ENCODE assay signal across 21 cellular contexts in genomic region chr3:31777887-31778286, GRCh38.
DNase-seq lines count a peak whose midpoint lies in the region; ATAC-seq, FAIRE-seq and TF ChIP-seq lines count a peak whose summit lies in the region.
"Had no signal": no experiment of that assay in that cellular context is flagged by ENCODE, and none has a peak within 500 bp of the region (broad histone marks: within the 10 kb centered on the region; RNA-seq: fewer than 3 reads in every experiment).

No MANE protein-coding gene starts in this region.

- DNase-seq in HepG2 (ENCODE audit: low spot score) (no peak), right lobe of liver (no peak), RWPE1 (ENCODE audit: low spot score) (no peak), epithelial cell of prostate (ENCODE audit: low read depth, low spot score) (no peak), NCI-H226 (no peak), putamen (ENCODE audit: low spot score) (no peak), C1 segment of cervical spinal cord (lab: John Stamatoyannopoulos, UW) (no peak), NCI-H748 (lab: John Stamatoyannopoulos, UW; ENCODE audit: unreplicated experiment) (no peak)
- DNase-seq: 8988T; BE2C; CD4-positive, alpha-beta T cell; DMS153; MG63; NCI-H1048; NCI-H1436; NCI-H2029; NCI-H2171 treated with DMSO at 0.1 percent for 48 hours; NCI-H446 treated with DMSO at 0.1 percent for 48 hours; NCI-H748 treated with DMSO at 0.1 percent for 48 hours; SW 1271 had no signal

- no peaks in the 10 kb centered on the region for H3K79me2 ChIP-seq in HepG2 (ENCODE audit: insufficient read depth, low read length)

- POLR2A ChIA-PET in HepG2 (lab: Yijun Ruan, JAX), result no interaction called here
- POLR2A ChIA-PET in RWPE1 (lab: Yijun Ruan, JAX; ENCODE audit: low non-redundant PET), result no interaction called here

- no peak overlapping the region for H2AFZ ChIP-seq in HepG2 (ENCODE audit: low read length)

- TF ChIP-seq CTCF in HepG2 (CRISPR knock-in tag; IDR thresholded peaks at IDR 0.05), result no peak
- no peak for TF ChIP-seq CTCF in right lobe of liver (IDR thresholded peaks at IDR 0.05)
- TF ChIP-seq CTCF in RWPE1 (conservative IDR thresholded peaks at IDR 0.05; ENCODE audit: low read depth), result no peak

- in situ Hi-C loops in HepG2 (cut with HindIII; ENCODE audit: extremely low pct_ligation_motif_present, low pct_unique_long_range_greater_than_20kb), result no loop called here

- no TSS peak for BruUV-seq in HepG2 (replicated peaks; lab: Mats Ljungman, UMichigan)

- intact Hi-C loops in HepG2 (cut with micrococcal nuclease; ENCODE audit: unreplicated experiment) (no loop called here), right lobe of liver (cut with DNase I) (no loop called here)

- 0 out of 2 replicates have a peak, but pooled peaks cover 3% of the 10 kb centered on the region for H4K20me1 ChIP-seq in HepG2 (ENCODE audit: insufficient read depth, low read length)

- CTCF ChIA-PET in HepG2 (lab: Yijun Ruan, JAX; ENCODE audit: low intra/inter-chr PET ratio, low total read pairs) (no interaction called here), RWPE1 (lab: Yijun Ruan, JAX) (no interaction called here)

- peaks cover 32% of the 10 kb centered on the region for H3K4me1 ChIP-seq in HepG2 (ENCODE audit: insufficient read depth, low read length)
- H3K4me1 ChIP-seq in right lobe of liver, result no peaks in the 10 kb centered on the region
- H3K4me1 ChIP-seq: BE2C had no signal

- H3K27me3 ChIP-seq in HepG2 (ENCODE audit: control insufficient read depth in 1 of 2, insufficient read depth in 2 of 2, low read length in 2 of 2) (no peaks in the 10 kb centered on the region), right lobe of liver (no peaks in the 10 kb centered on the region)
- H3K27me3 ChIP-seq: BE2C, MG63 had no signal

- no peak for ATAC-seq in HepG2
- ATAC-seq in right lobe of liver, result no peak

- no peak for TF ChIP-seq RAD21 in HepG2 (CRISPR knock-in tag; IDR thresholded peaks at IDR 0.05)

- TF ChIP-seq POLR2A in HepG2 (IDR thresholded peaks at IDR 0.05; ENCODE audit: insufficient read depth in 1 of 2, low read depth in 2 of 2, low read length in 2 of 2) (no peak), right lobe of liver (IDR thresholded peaks at IDR 0.05) (no peak)

- H3K9me3 ChIP-seq in HepG2 (ENCODE audit: low read length), result no peaks in the 10 kb centered on the region
- no peaks in the 10 kb centered on the region for H3K9me3 ChIP-seq in right lobe of liver
- H3K9me3 ChIP-seq: BE2C, MG63 had no signal

- no peak overlapping the region for H3K4me2 ChIP-seq in HepG2 (ENCODE audit: low read depth, low read length)

- no peak overlapping the region for H3K9ac ChIP-seq in HepG2 (ENCODE audit: insufficient read depth, low read depth, low read length)

- no peak overlapping the region for H3K4me3 ChIP-seq in HepG2 (replicated peaks in 1 of 3; ENCODE audit: insufficient read depth in 1 of 3, low read depth in 2 of 3, low read length in 3 of 3)
- no peak overlapping the region for H3K4me3 ChIP-seq in right lobe of liver
- H3K4me3 ChIP-seq: MG63 had no signal

- TF ChIP-seq EP300 in HepG2 (IDR thresholded peaks at IDR 0.05; ENCODE audit: low read depth in 2 of 2, low read length in 2 of 2), result no peak
- TF ChIP-seq EP300 in HepG2 (CRISPR knock-in tag; IDR thresholded peaks at IDR 0.05; ENCODE audit: borderline replicate concordance), result no peak

- no peak for FAIRE-seq in HepG2 (lab: Jason Lieb, UNC)
- FAIRE-seq: GM12892 had no signal

- H3K36me3 ChIP-seq in HepG2 (replicated peaks in 1 of 2; ENCODE audit: control insufficient read depth in 1 of 2, insufficient read depth in 2 of 2, low read length in 2 of 2) (peaks cover 0 to 3% of the 10 kb centered on the region in 2 experiments; a peak in 2 of 5 replicates), right lobe of liver (no peaks in the 10 kb centered on the region)
- H3K36me3 ChIP-seq: BE2C, MG63 had no signal

- H3K27ac ChIP-seq in HepG2 (ENCODE audit: extremely low read length, insufficient read depth, low read length) (no peak overlapping the region), right lobe of liver (no peak overlapping the region), RWPE1 (peak overlapping the region; percentile 39), epithelial cell of prostate (peak overlapping the region; percentile 34)

TF ChIP-seq in HepG2, 621 proteins besides CTCF, POLR2A, EP300 and RAD21:
- TF ChIP-seq ZNF317 (CRISPR knock-in tag; IDR thresholded peaks at IDR 0.05), result peak; percentile 98
- TF ChIP-seq KAT8 (CRISPR knock-in tag; IDR thresholded peaks at IDR 0.05), result no peak
TF ChIP-seq in HepG2: peak in this region for 1.

Comparison
In these comparisons a context has a peak if more than half of its experiments do, and no peak if none do; other contexts are left out.
1. H3K27ac ChIP-seq: peak in RWPE1 (single experiment) and epithelial cell of prostate (single experiment); none in HepG2 (single experiment) and right lobe of liver (0 of 3).